Comparison of ENCODE assay signal across 1 cellular context in genomic region chr5:124001216-124001615, GRCh38.
TF ChIP-seq lines count a peak whose summit lies in the region.

No MANE protein-coding gene starts in this region.

TF ChIP-seq in GM23338, 12 proteins besides CTCF, POLR2A, EP300 and RAD21 (continued from another document):
- TF ChIP-seq, protein P1, sequence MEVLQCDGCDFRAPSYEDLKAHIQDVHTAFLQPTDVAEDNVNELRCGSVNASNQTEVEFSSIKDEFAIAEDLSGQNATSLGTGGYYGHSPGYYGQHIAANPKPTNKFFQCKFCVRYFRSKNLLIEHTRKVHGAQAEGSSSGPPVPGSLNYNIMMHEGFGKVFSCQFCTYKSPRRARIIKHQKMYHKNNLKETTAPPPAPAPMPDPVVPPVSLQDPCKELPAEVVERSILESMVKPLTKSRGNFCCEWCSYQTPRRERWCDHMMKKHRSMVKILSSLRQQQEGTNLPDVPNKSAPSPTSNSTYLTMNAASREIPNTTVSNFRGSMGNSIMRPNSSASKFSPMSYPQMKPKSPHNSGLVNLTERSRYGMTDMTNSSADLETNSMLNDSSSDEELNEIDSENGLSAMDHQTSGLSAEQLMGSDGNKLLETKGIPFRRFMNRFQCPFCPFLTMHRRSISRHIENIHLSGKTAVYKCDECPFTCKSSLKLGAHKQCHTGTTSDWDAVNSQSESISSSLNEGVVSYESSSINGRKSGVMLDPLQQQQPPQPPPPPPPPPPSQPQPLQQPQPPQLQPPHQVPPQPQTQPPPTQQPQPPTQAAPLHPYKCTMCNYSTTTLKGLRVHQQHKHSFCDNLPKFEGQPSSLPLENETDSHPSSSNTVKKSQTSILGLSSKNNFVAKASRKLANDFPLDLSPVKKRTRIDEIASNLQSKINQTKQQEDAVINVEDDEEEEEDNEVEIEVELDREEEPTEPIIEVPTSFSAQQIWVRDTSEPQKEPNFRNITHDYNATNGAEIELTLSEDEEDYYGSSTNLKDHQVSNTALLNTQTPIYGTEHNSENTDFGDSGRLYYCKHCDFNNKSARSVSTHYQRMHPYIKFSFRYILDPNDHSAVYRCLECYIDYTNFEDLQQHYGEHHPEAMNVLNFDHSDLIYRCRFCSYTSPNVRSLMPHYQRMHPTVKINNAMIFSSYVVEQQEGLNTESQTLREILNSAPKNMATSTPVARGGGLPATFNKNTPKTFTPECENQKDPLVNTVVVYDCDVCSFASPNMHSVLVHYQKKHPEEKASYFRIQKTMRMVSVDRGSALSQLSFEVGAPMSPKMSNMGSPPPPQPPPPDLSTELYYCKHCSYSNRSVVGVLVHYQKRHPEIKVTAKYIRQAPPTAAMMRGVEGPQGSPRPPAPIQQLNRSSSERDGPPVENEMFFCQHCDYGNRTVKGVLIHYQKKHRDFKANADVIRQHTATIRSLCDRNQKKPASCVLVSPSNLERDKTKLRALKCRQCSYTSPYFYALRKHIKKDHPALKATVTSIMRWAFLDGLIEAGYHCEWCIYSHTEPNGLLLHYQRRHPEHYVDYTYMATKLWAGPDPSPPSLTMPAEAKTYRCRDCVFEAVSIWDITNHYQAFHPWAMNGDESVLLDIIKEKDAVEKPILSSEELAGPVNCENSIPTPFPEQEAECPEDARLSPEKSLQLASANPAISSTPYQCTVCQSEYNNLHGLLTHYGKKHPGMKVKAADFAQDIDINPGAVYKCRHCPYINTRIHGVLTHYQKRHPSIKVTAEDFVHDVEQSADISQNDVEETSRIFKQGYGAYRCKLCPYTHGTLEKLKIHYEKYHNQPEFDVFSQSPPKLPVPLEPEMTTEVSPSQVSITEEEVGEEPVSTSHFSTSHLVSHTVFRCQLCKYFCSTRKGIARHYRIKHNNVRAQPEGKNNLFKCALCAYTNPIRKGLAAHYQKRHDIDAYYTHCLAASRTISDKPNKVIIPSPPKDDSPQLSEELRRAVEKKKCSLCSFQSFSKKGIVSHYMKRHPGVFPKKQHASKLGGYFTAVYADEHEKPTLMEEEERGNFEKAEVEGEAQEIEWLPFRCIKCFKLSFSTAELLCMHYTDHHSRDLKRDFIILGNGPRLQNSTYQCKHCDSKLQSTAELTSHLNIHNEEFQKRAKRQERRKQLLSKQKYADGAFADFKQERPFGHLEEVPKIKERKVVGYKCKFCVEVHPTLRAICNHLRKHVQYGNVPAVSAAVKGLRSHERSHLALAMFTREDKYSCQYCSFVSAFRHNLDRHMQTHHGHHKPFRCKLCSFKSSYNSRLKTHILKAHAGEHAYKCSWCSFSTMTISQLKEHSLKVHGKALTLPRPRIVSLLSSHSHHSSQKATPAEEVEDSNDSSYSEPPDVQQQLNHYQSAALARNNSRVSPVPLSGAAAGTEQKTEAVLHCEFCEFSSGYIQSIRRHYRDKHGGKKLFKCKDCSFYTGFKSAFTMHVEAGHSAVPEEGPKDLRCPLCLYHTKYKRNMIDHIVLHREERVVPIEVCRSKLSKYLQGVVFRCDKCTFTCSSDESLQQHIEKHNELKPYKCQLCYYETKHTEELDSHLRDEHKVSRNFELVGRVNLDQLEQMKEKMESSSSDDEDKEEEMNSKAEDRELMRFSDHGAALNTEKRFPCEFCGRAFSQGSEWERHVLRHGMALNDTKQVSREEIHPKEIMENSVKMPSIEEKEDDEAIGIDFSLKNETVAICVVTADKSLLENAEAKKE (CRISPR knock-in tag; IDR thresholded peaks at IDR 0.05): no peak
- TF ChIP-seq EZH2phosphoT487 (IDR thresholded peaks at IDR 0.05; ENCODE audit: unreplicated experiment): no peak
